8 cellular contexts compared by ENCODE assay signal in the genomic region with DNA sequence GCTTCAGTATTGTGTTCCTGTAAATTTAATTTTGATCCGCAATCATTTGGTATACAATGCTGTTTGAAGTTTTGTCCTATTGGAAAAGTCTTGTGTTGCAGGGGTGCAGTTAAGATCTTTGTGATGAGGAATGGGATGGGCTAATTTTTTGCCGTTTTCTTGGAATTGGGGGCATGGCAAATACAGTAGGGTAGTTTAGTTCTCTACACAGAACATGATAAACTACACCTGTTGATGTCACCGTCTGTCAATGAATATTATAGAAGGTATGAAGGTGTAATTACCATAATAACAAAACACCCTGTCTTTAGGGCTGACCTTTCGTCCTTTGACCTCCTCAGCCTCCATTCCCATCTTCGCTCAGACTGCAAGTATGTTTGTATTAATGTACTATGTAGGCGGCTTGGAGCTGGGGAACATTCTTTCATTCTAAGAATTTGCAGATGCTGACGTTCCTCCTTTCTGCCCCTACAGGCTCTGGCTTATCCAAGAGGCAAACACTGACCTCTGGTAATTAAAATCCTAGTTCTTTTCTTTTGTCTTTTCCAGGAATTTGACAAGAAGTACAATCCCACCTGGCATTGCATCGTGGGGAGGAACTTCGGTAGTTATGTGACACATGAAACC. TPM values are rescaled to one million over a fixed set of nuclear protein-coding genes. Genes with fewer than 3 reads are reported as not detected.
DNase-seq lines count a peak whose midpoint lies in the region; FAIRE-seq and TF ChIP-seq lines count a peak whose summit lies in the region.

No MANE protein-coding gene starts in this region.

- H3K9me3 ChIP-seq in ascending aorta (no peaks in the 10 kb centered on the region), kidney (ENCODE audit: control insufficient read depth in 1 of 2, low read length in 2 of 2) (no peaks in the 10 kb centered on the region), thymus (ENCODE audit: control insufficient read depth) (no peaks in the 10 kb centered on the region)

- H3K9me3 Mint-ChIP-seq in activated T-cell treated with anti-CD3 and anti-CD28 coated beads, Interleukin-2, amount 50 U/mL, for 24 hours: no peaks in the 10 kb centered on the region

- intact Hi-C loops in ascending aorta (cut with DNase I) (loop anchor here (2.0 kb wide), 1 partner anchor 83 kb away; a partner anchor contains a TSS), kidney (cut with DNase I) (no loop called here)

- H3K27me3 Mint-ChIP-seq in activated T-cell treated with anti-CD3 and anti-CD28 coated beads, Interleukin-2, amount 50 U/mL, for 24 hours: no peaks in the 10 kb centered on the region

- H3K4me1 ChIP-seq in ascending aorta (peaks cover 6 to 9% of the 10 kb centered on the region in 2 donors), kidney (ENCODE audit: control insufficient read depth in 1 of 2, insufficient read depth in 1 of 2, low read depth in 1 of 2, low read length in 2 of 2) (peaks cover 3 to 8% of the 10 kb centered on the region in 2 donors), thymus (ENCODE audit: control insufficient read depth, insufficient read depth, low read length) (peaks cover 14% of the 10 kb centered on the region)

- FAIRE-seq in kidney (lab: Jason Lieb, UNC) (no peak), D721Med (lab: Jason Lieb, UNC) (no peak)

- DNase-seq in activated T-cell treated with anti-CD3 and anti-CD28 coated beads, Interleukin-2, amount 50 U/mL, for 24 hours: no peak
- DNase-seq in activated T-cell treated with anti-CD3 and anti-CD28 coated beads for 4 hours (no peak), ascending aorta (ENCODE audit: low spot score in 2 of 2) (no peak), kidney (no peak), D721Med (ENCODE audit: insufficient read length, low spot score) (no peak), NCI-H1694 (lab: John Stamatoyannopoulos, UW) (no peak), NCI-H774 (lab: John Stamatoyannopoulos, UW) (no peak)

- H3K27ac Mint-ChIP-seq in activated T-cell treated with anti-CD3 and anti-CD28 coated beads, Interleukin-2, amount 50 U/mL, for 24 hours: peak overlapping the region; percentile 95

- H3K36me3 Mint-ChIP-seq in activated T-cell treated with anti-CD3 and anti-CD28 coated beads, Interleukin-2, amount 50 U/mL, for 24 hours (ENCODE audit: low read depth): peaks cover 55% of the 10 kb centered on the region

- H3K9ac ChIP-seq in kidney (ENCODE audit: low read length in 2 of 2): peak overlapping the region; percentile 6 to 47

- H3K27me3 ChIP-seq in ascending aorta (no peaks in the 10 kb centered on the region), thymus (ENCODE audit: control insufficient read depth, insufficient read depth) (no peaks in the 10 kb centered on the region)

- peaks cover 30% of the 10 kb centered on the region for H3K4me1 Mint-ChIP-seq in activated T-cell treated with anti-CD3 and anti-CD28 coated beads, Interleukin-2, amount 50 U/mL, for 24 hours (ENCODE audit: low read depth)

- H3K27ac ChIP-seq in ascending aorta: peak overlapping the region; percentile 82 to 86
- no peak overlapping the region for H3K27ac ChIP-seq in kidney (ENCODE audit: low read depth in 2 of 2, low read length in 2 of 2)
- H3K27ac ChIP-seq in thymus (ENCODE audit: low read depth): no peak overlapping the region

- TF ChIP-seq CTCF in ascending aorta (IDR thresholded peaks at IDR 0.05) (no peak), kidney (IDR thresholded peaks at IDR 0.05; ENCODE audit: borderline replicate concordance, extremely low read depth, insufficient read depth) (no peak), D721Med (IDR thresholded peaks at IDR 0.05; ENCODE audit: insufficient read depth, missing control alignments) (no peak)

- 67% methylated on average over 9 of the region's 9 CpGs for WGBS in thymus

- peak overlapping the region; percentile 83 to 86 for H3K4me3 ChIP-seq in ascending aorta
- peak overlapping the region; percentile 72 to 78 for H3K4me3 ChIP-seq in kidney (ENCODE audit: low read length in 2 of 2)
- peak overlapping the region; percentile 73 for H3K4me3 ChIP-seq in thymus (ENCODE audit: low read length)

- H3K4me3 Mint-ChIP-seq in activated T-cell treated with anti-CD3 and anti-CD28 coated beads, Interleukin-2, amount 50 U/mL, for 24 hours: peak overlapping the region; percentile 89

- H3K36me3 ChIP-seq in ascending aorta (peaks cover 15 to 25% of the 10 kb centered on the region in 2 donors), kidney (ENCODE audit: control insufficient read depth in 1 of 2, insufficient read depth in 2 of 2, low read length in 2 of 2) (peaks cover 0 to 20% of the 10 kb centered on the region in 2 donors), thymus (ENCODE audit: control insufficient read depth, insufficient read depth) (peaks cover 11% of the 10 kb centered on the region)

RNA-seq across cellular contexts. Expression of a gene that starts 1.7 kb away (rescaled TPM):
- total RNA-seq in ascending aorta (216 TPM), kidney (258 TPM)
- polyA plus RNA-seq in kidney (ENCODE audit: insufficient read depth, low read depth, low replicate concordance) (757 TPM), thymus (410 TPM)

RNA-seq across cellular contexts. Expression of a gene that starts 28.1 kb away (rescaled TPM):
- total RNA-seq in ascending aorta (68.6 TPM), kidney (144 TPM)
- polyA plus RNA-seq in kidney (ENCODE audit: insufficient read depth, low read depth, low replicate concordance) (151 TPM), thymus (178 TPM)

RNA-seq across cellular contexts. Expression of a gene that starts 31.3 kb away (rescaled TPM):
- 5.9 TPM for total RNA-seq in ascending aorta
- 26.5 TPM for total RNA-seq in kidney
- 60.8 TPM for polyA plus RNA-seq in kidney (ENCODE audit: insufficient read depth, low read depth, low replicate concordance)
- polyA plus RNA-seq in thymus: 47.5 TPM

RNA-seq across cellular contexts. Expression of a gene that starts 36.5 kb away (rescaled TPM):
- total RNA-seq in ascending aorta (147 TPM), kidney (229 TPM)
- polyA plus RNA-seq in kidney (ENCODE audit: insufficient read depth, low read depth, low replicate concordance) (220 TPM), thymus (165 TPM)

RNA-seq across cellular contexts. Expression of a gene that starts 51.4 kb away (rescaled TPM):
- total RNA-seq in ascending aorta: 6.2 TPM
- 39.4 TPM for total RNA-seq in kidney
- polyA plus RNA-seq in kidney (ENCODE audit: insufficient read depth, low read depth, low replicate concordance): 13.7 TPM
- polyA plus RNA-seq in thymus: 14.4 TPM

Comparison
In these comparisons a context has a peak if more than half of its experiments do, and no peak if none do; other contexts are left out.
1. H3K27ac ChIP-seq: peak in ascending aorta (2 of 2); none in kidney (0 of 2) and thymus (single experiment).
2. Peak in every context shown above with its lines, with median percentiles within 50 percentile points of each other: H3K4me3 ChIP-seq.